8 cellular contexts compared by ENCODE assay signal in the genomic region with DNA sequence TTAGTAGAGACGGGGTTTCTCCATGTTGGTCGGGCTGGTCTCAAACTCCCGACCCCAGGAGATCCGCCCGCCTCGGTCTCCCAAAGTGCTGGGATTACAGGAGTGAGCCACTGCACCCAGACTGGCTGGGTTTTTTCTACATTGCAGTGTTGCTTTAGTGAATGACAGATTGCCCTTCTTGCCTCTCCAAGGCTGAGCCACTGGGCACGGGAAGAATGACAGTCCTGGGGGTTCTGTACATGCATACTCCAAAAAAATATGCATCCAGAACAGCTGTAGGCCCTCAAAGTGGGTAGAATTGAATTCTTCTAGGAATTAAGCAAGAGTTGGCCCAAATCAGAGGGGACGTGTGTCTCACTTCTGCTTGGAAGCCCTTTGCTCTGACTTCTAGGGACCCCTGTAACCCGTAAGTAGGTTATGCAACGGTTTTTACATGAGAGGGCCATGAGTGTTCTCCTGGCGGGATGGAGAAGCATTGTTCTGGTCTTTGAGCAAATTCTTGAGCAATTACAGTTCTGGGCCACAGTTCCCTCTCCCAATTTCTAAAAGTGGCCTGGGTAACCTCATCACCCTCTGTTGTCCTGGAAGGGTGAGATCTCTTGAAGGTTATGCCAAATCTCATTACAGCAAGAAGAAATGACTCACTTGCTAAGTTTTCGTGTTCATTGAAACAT. TPM values are rescaled to one million over a fixed set of nuclear protein-coding genes. Genes with fewer than 3 reads are reported as not detected.
DNase-seq lines count a peak whose midpoint lies in the region; ATAC-seq and TF ChIP-seq lines count a peak whose summit lies in the region.

No MANE protein-coding gene starts in this region.

- H3K4me3 ChIP-seq in stomach smooth muscle (ENCODE audit: low read length in 2 of 2): peak overlapping the region in 1 of 2 donors; percentile 94

- no peaks in the 10 kb centered on the region for H3K9me3 ChIP-seq in stomach smooth muscle (ENCODE audit: control insufficient read depth in 2 of 2, low read length in 2 of 2)

- no peaks in the 10 kb centered on the region for H3K36me3 ChIP-seq in stomach smooth muscle (ENCODE audit: control insufficient read depth in 2 of 2, insufficient read depth in 2 of 2, low read length in 2 of 2)

- no peaks in the 10 kb centered on the region for H3K27me3 Mint-ChIP-seq in WTC11 (ENCODE audit: low read depth)
- peaks cover 60% of the 10 kb centered on the region for H3K27me3 Mint-ChIP-seq in activated naive CD8-positive, alpha-beta T cell treated with anti-CD3 and anti-CD28 coated beads for 36 hours

- peak overlapping the region; percentile 88 for H3K27ac ChIP-seq in stomach smooth muscle (ENCODE audit: low read length)

- POLR2A ChIA-PET in WTC11 (lab: Charles Lee): interaction anchor here (0.6 to 4.6 kb wide), 4 partner anchors 15 to 101 kb away, joined by 3 to 44 read pairs (median 4); no protein-coding TSS in a partner anchor

- peaks cover 77% of the 10 kb centered on the region for H3K4me1 Mint-ChIP-seq in WTC11
- H3K4me1 Mint-ChIP-seq in activated naive CD8-positive, alpha-beta T cell treated with anti-CD3 and anti-CD28 coated beads for 36 hours: peaks cover 55% of the 10 kb centered on the region

- no peak for TF ChIP-seq CTCF in WTC11 (IDR thresholded peaks at IDR 0.05)

- peak; percentile 97 for DNase-seq in HS-5 (ENCODE audit: low read depth)
- no peak for DNase-seq in WTC11 (ENCODE audit: low spot score)
- no peak for DNase-seq in left ventricle myocardium superior
- DNase-seq in NCI-H187 (lab: John Stamatoyannopoulos, UW): no peak
- no peak for DNase-seq in activated naive CD8-positive, alpha-beta T cell treated with anti-CD3 and anti-CD28 coated beads for 36 hours
- DNase-seq in NCI-H1436 (lab: John Stamatoyannopoulos, UW): no peak

- H3K4me3 Mint-ChIP-seq in WTC11: peak overlapping the region; percentile 94
- no peak overlapping the region for H3K4me3 Mint-ChIP-seq in activated naive CD8-positive, alpha-beta T cell treated with anti-CD3 and anti-CD28 coated beads for 36 hours

- peak overlapping the region; percentile 94; the same call in 1 of the 2 replicates for H3K27ac Mint-ChIP-seq in WTC11
- no peak overlapping the region for H3K27ac Mint-ChIP-seq in activated naive CD8-positive, alpha-beta T cell treated with anti-CD3 and anti-CD28 coated beads for 36 hours

- CTCF ChIA-PET in WTC11 (lab: Charles Lee): interaction anchor here (0.7 to 7.0 kb wide), 2 partner anchors 15 to 68 kb away, joined by 3 to 101 read pairs; no protein-coding TSS in a partner anchor

- peaks cover 64% of the 10 kb centered on the region for H3K4me1 ChIP-seq in stomach smooth muscle (ENCODE audit: control insufficient read depth, insufficient read depth, low read length)

- H3K27me3 ChIP-seq in stomach smooth muscle (ENCODE audit: control insufficient read depth in 1 of 2, insufficient read depth in 2 of 2, low read length in 2 of 2): no peaks in the 10 kb centered on the region

- H3K9me3 Mint-ChIP-seq in WTC11: no peaks in the 10 kb centered on the region
- no peaks in the 10 kb centered on the region for H3K9me3 Mint-ChIP-seq in activated naive CD8-positive, alpha-beta T cell treated with anti-CD3 and anti-CD28 coated beads for 36 hours

- intact Hi-C loops in left ventricle myocardium superior (cut with micrococcal nuclease): loop anchor here (10.0 kb wide), 2 partner anchors 54 to 184 kb away; a partner anchor contains a TSS

- H3K9ac ChIP-seq in stomach smooth muscle (ENCODE audit: low read length in 2 of 2): peak overlapping the region in 1 of 2 donors; percentile 36

- H3K36me3 Mint-ChIP-seq in WTC11: peaks cover 6% of the 10 kb centered on the region
- H3K36me3 Mint-ChIP-seq in activated naive CD8-positive, alpha-beta T cell treated with anti-CD3 and anti-CD28 coated beads for 36 hours: peaks cover 42% of the 10 kb centered on the region

- no peak for ATAC-seq in WTC11
- ATAC-seq in left ventricle myocardium superior: peak; percentile 7
- no peak for ATAC-seq in HG02884 (IDR thresholded peaks at IDR 0.05; ENCODE audit: unreplicated experiment)

TF ChIP-seq in WTC11, 78 proteins besides CTCF, POLR2A, EP300 and RAD21:
- TF ChIP-seq ZNF232 (CRISPR knock-in tag; IDR thresholded peaks at IDR 0.05) (no peak), MYBL2 (CRISPR knock-in tag; IDR thresholded peaks at IDR 0.05) (no peak), ESRRA (CRISPR knock-in tag; IDR thresholded peaks at IDR 0.05; ENCODE audit: borderline replicate concordance) (no peak), CREB1 (CRISPR knock-in tag; IDR thresholded peaks at IDR 0.05) (no peak), GRHL2 (CRISPR knock-in tag; IDR thresholded peaks at IDR 0.05; ENCODE audit: insufficient replicate concordance, severe bottlenecking) (no peak), SMAD3 (CRISPR knock-in tag; IDR thresholded peaks at IDR 0.05; ENCODE audit: borderline replicate concordance) (no peak)
- TF ChIP-seq, protein P1, sequence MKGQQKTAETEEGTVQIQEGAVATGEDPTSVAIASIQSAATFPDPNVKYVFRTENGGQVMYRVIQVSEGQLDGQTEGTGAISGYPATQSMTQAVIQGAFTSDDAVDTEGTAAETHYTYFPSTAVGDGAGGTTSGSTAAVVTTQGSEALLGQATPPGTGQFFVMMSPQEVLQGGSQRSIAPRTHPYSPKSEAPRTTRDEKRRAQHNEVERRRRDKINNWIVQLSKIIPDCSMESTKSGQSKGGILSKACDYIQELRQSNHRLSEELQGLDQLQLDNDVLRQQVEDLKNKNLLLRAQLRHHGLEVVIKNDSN (CRISPR knock-in tag; IDR thresholded peaks at IDR 0.05): no peak
- TF ChIP-seq, protein P2, sequence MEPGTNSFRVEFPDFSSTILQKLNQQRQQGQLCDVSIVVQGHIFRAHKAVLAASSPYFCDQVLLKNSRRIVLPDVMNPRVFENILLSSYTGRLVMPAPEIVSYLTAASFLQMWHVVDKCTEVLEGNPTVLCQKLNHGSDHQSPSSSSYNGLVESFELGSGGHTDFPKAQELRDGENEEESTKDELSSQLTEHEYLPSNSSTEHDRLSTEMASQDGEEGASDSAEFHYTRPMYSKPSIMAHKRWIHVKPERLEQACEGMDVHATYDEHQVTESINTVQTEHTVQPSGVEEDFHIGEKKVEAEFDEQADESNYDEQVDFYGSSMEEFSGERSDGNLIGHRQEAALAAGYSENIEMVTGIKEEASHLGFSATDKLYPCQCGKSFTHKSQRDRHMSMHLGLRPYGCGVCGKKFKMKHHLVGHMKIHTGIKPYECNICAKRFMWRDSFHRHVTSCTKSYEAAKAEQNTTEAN (CRISPR knock-in tag; IDR thresholded peaks at IDR 0.05): no peak
- TF ChIP-seq, protein P3, sequence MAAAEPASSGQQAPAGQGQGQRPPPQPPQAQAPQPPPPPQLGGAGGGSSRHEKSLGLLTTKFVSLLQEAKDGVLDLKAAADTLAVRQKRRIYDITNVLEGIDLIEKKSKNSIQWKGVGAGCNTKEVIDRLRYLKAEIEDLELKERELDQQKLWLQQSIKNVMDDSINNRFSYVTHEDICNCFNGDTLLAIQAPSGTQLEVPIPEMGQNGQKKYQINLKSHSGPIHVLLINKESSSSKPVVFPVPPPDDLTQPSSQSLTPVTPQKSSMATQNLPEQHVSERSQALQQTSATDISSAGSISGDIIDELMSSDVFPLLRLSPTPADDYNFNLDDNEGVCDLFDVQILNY (CRISPR knock-in tag; IDR thresholded peaks at IDR 0.05): no peak
- TF ChIP-seq, protein P4, sequence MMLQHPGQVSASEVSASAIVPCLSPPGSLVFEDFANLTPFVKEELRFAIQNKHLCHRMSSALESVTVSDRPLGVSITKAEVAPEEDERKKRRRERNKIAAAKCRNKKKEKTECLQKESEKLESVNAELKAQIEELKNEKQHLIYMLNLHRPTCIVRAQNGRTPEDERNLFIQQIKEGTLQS (CRISPR knock-in tag; conservative IDR thresholded peaks at IDR 0.05): no peak
TF ChIP-seq in WTC11: peak in this region for 0.

RNA-seq across cellular contexts. Expression of a gene that starts 3.6 kb away (rescaled TPM):
- total RNA-seq in WTC11 (2021) (484 to 511 TPM (median 506 TPM) in 3 replicates), left ventricle myocardium superior (131 TPM)
- 100 to 1,000 TPM; 160 to 171 TPM for total RNA-seq in activated naive CD8-positive, alpha-beta T cell treated with anti-CD3 and anti-CD28 coated beads for 36 hours

RNA-seq across cellular contexts. Expression of a gene that starts 32.1 kb away (rescaled TPM):
- total RNA-seq in WTC11 (2021) (389 to 416 TPM (median 410 TPM) in 3 replicates), left ventricle myocardium superior (674 TPM)
- 100 to 1,000 TPM; 312 to 321 TPM for total RNA-seq in activated naive CD8-positive, alpha-beta T cell treated with anti-CD3 and anti-CD28 coated beads for 36 hours

RNA-seq across cellular contexts. Expression of a gene that starts 33.3 kb away (rescaled TPM):
- 14.0 to 25.0 TPM (median 24.5 TPM) in 3 replicates for total RNA-seq in WTC11 (2021)
- total RNA-seq in left ventricle myocardium superior: 1.8 TPM
- total RNA-seq in activated naive CD8-positive, alpha-beta T cell treated with anti-CD3 and anti-CD28 coated beads for 36 hours: 100 to 1,000 TPM; 169 TPM
